1 cellular context compared by ENCODE assay signal in the genomic region with DNA sequence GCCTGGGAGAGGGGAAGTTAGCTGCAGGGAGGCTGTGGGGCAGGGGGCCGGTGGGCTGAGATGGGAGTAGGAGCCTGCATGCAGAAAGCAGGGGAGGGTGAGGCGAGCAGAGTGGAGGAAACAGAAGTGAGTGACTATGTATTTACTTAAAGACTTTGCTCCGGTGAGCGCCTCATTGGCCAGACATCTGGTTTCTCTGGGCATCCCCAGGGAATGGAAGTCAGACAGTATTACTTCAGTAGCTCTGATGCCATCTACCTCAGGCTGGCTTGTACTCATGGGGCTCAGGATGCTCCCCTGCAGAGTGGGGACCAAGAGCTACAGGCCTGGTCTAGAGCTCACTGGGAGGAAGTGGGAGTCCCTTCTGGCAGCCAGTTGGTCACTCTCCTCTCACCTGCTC.
TF ChIP-seq lines count a peak whose summit lies in the region.

No MANE protein-coding gene starts in this region.

TF ChIP-seq in GM23338, 12 proteins besides CTCF, POLR2A, EP300 and RAD21 (continued from another document):
- TF ChIP-seq, protein P1, sequence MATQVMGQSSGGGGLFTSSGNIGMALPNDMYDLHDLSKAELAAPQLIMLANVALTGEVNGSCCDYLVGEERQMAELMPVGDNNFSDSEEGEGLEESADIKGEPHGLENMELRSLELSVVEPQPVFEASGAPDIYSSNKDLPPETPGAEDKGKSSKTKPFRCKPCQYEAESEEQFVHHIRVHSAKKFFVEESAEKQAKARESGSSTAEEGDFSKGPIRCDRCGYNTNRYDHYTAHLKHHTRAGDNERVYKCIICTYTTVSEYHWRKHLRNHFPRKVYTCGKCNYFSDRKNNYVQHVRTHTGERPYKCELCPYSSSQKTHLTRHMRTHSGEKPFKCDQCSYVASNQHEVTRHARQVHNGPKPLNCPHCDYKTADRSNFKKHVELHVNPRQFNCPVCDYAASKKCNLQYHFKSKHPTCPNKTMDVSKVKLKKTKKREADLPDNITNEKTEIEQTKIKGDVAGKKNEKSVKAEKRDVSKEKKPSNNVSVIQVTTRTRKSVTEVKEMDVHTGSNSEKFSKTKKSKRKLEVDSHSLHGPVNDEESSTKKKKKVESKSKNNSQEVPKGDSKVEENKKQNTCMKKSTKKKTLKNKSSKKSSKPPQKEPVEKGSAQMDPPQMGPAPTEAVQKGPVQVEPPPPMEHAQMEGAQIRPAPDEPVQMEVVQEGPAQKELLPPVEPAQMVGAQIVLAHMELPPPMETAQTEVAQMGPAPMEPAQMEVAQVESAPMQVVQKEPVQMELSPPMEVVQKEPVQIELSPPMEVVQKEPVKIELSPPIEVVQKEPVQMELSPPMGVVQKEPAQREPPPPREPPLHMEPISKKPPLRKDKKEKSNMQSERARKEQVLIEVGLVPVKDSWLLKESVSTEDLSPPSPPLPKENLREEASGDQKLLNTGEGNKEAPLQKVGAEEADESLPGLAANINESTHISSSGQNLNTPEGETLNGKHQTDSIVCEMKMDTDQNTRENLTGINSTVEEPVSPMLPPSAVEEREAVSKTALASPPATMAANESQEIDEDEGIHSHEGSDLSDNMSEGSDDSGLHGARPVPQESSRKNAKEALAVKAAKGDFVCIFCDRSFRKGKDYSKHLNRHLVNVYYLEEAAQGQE (IDR thresholded peaks at IDR 0.05; ENCODE audit: unreplicated experiment) = no peak
- TF ChIP-seq ZNF331 (CRISPR knock-in tag; IDR thresholded peaks at IDR 0.05; ENCODE audit: low read depth) (no peak), CREB1 (CRISPR knock-in tag; IDR thresholded peaks at IDR 0.05; ENCODE audit: low read depth) (no peak), JUNB (IDR thresholded peaks at IDR 0.05; ENCODE audit: unreplicated experiment) (no peak), ZNF114 (CRISPR knock-in tag; IDR thresholded peaks at IDR 0.05) (no peak)
- TF ChIP-seq, protein P2, sequence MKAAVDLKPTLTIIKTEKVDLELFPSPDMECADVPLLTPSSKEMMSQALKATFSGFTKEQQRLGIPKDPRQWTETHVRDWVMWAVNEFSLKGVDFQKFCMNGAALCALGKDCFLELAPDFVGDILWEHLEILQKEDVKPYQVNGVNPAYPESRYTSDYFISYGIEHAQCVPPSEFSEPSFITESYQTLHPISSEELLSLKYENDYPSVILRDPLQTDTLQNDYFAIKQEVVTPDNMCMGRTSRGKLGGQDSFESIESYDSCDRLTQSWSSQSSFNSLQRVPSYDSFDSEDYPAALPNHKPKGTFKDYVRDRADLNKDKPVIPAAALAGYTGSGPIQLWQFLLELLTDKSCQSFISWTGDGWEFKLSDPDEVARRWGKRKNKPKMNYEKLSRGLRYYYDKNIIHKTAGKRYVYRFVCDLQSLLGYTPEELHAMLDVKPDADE (IDR thresholded peaks at IDR 0.05) = no peak
